Comparison of ENCODE assay signal across 1 cellular context in the genomic region with DNA sequence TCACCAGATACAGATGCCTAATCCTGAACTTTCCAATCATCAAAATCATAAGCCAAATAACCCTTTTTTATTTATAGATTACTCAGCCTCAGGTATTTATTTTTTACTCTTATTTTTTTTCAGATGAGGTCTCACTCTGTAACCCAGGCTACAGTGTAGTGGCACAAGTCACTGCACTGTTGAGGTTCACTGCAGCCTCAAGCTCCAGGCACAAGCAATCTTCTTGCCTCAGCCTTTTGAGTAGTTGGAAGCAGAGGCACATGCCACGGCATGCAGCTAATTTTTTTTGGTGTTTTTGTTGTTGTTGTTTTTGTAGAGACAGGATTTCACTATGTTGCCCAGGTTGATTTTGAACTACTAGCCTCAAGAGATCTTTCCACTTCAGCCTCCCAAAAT.
TF ChIP-seq lines count a peak whose summit lies in the region.

No MANE protein-coding gene starts in this region.

TF ChIP-seq in H1, 55 proteins besides CTCF, POLR2A, EP300 and RAD21:
- no peak for TF ChIP-seq BACH1 (IDR thresholded peaks at IDR 0.05; ENCODE audit: low read length)
- TF ChIP-seq TBP (IDR thresholded peaks at IDR 0.05; ENCODE audit: low read depth, low read length), result no peak
- no peak for TF ChIP-seq POU5F1 (IDR thresholded peaks at IDR 0.05; ENCODE audit: low read depth, low read length)
- TF ChIP-seq CREB1 (IDR thresholded peaks at IDR 0.05), result no peak
- no peak for TF ChIP-seq NANOG (IDR thresholded peaks at IDR 0.05; ENCODE audit: insufficient read depth, low read depth, low read length, poor library complexity, severe bottlenecking)
- TF ChIP-seq SUZ12 (IDR thresholded peaks at IDR 0.05; ENCODE audit: low read length), result no peak
- no peak for TF ChIP-seq GTF2F1 (IDR thresholded peaks at IDR 0.05; ENCODE audit: borderline replicate concordance, low read depth, low read length)
- TF ChIP-seq NRF1 (IDR thresholded peaks at IDR 0.05; ENCODE audit: low read depth, low read length), result no peak
- no peak for TF ChIP-seq BCL11A (IDR thresholded peaks at IDR 0.05; ENCODE audit: low read depth in 2 of 2, low read length in 2 of 2)
